In the genomic region with DNA sequence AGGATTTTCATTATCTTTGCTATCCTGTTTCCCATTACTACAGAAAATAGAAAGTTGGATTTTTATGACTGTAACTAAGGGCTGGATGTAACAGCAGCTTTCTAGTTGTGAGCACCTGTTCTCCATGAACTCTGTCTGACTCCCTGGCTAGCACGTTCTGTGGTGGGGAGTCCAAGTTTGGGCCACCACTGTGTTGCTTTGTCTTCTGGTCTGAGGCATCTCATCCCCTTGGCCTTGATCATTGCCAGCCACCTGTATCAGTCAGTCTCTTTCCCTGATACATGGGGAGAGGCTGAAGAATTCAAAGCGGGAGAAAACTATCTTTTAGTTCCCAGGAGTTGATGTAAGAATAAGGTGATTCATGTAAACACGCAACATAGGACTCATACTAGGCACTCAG, we compare ENCODE assay signal across 9 cellular contexts.
"Had no signal": no experiment of that assay in that cellular context is flagged by ENCODE, and none has a peak within 500 bp of the region (broad histone marks: within the 10 kb centered on the region; RNA-seq: fewer than 3 reads in every experiment).

No MANE protein-coding gene starts in this region.

- H3K27ac ChIP-seq: cardiac muscle cell, hepatocyte, lower lobe of right lung, neutrophil, parathyroid adenoma, sigmoid colon, VCaP had no signal

- H2AFZ ChIP-seq: hepatocyte, parathyroid adenoma had no signal

- H3K4me3 ChIP-seq: cardiac muscle cell, hepatocyte, lower lobe of right lung, sigmoid colon had no signal

- H3K27me3 ChIP-seq: cardiac muscle cell, hepatocyte, neutrophil, sigmoid colon had no signal

- H3K9ac ChIP-seq: parathyroid adenoma had no signal

- ATAC-seq: natural killer cell treated with Interleukin-12 subunit alpha and Interleukin-12 subunit beta and Interleukin-15 and Interleukin-18, amount 100 ng/mL, for 72 hours had no signal

- H3K79me2 ChIP-seq: hepatocyte, parathyroid adenoma had no signal

- H3K4me1 ChIP-seq: lower lobe of right lung, parathyroid adenoma had no signal

- H3K9me3 ChIP-seq: lower lobe of right lung, neutrophil, sigmoid colon had no signal

- H3K4me2 ChIP-seq: hepatocyte had no signal

- DNase-seq: lower lobe of right lung, T-helper 17 cell had no signal
